ENCODE assay signal across 19 cellular contexts in the genomic region with DNA sequence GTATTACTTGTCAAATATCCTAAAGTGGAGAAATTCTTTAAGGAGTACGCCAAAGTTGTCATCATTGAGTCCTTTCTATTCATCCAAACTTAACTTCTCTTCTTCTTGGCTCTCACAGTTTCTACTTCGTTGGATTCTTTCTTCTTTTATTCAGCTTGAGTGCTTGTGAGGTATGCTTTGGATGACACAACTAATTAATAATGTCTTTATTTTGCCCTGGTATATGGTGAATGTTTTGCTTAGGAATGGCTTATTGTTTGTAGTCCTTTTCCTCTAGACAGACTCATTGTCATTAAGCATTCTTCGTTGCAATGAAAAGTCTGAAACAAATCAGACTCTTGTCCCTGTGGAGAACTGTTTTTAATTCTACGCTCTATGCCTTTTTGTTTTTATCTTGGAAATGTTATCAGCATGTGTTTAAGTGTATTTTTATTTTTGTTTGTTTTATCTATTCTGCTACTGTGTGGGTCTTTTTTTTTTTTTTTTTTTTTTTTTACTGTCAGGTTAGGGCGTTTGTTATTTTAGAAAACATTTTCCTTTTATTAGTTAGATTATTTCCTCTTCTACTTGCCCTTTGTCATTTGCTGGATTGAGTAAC.
A peak's percentile ranks its signal among the peaks of the same experiment; 100 is the strongest.
DNase-seq lines count a peak whose midpoint lies in the region; ATAC-seq and TF ChIP-seq lines count a peak whose summit lies in the region.
"Had no signal": no experiment of that assay in that cellular context is flagged by ENCODE, and none has a peak within 500 bp of the region (broad histone marks: within the 10 kb centered on the region; RNA-seq: fewer than 3 reads in every experiment).

No MANE protein-coding gene starts in this region.

- POLR2A ChIA-PET in HEK293T (lab: Yijun Ruan, JAX): no interaction called here

- TF ChIP-seq CTCF in epithelial cell of proximal tubule (conservative IDR thresholded peaks at IDR 0.05; ENCODE audit: low read depth, low read length) (no peak), neural progenitor cell (IDR thresholded peaks at IDR 0.05) (no peak), retinal pigment epithelial cell (conservative IDR thresholded peaks at IDR 0.05; ENCODE audit: low read depth, low read length) (no peak), lower leg skin (IDR thresholded peaks at IDR 0.05) (no peak)

- H3K4ac ChIP-seq in trophoblast cell (ENCODE audit: low read depth, low read length): no peak overlapping the region

- H3K4me3 ChIP-seq in epithelial cell of proximal tubule (ENCODE audit: low read depth, low read length) (no peak overlapping the region), neural progenitor cell (no peak overlapping the region), retinal pigment epithelial cell (ENCODE audit: low read length) (no peak overlapping the region), trophoblast cell (ENCODE audit: low read depth, low read length) (no peak overlapping the region), lower leg skin (ENCODE audit: low read depth, poor library complexity, severe bottlenecking) (no peak overlapping the region)
- H3K4me3 ChIP-seq: BLaER1 treated with 17β-estradiol and CSF1 and Interleukin-3, amounts not matched to agents 10 nM and 100 nM; GM12878 had no signal

- H3K79me2 ChIP-seq in neural progenitor cell (ENCODE audit: low read depth): no peaks in the 10 kb centered on the region
- no peaks in the 10 kb centered on the region for H3K79me2 ChIP-seq in trophoblast cell (ENCODE audit: control insufficient read depth, insufficient read depth, low read length, poor library complexity)

- H3K9ac ChIP-seq in neural progenitor cell (no peak overlapping the region), trophoblast cell (ENCODE audit: low read length) (no peak overlapping the region)
- H3K9ac ChIP-seq: BLaER1 treated with 17β-estradiol and CSF1 and Interleukin-3, amounts not matched to agents 10 nM and 100 nM had no signal

- H3K27me3 ChIP-seq in neural progenitor cell (no peaks in the 10 kb centered on the region), trophoblast cell (ENCODE audit: insufficient read depth, low read length) (no peaks in the 10 kb centered on the region)
- H3K27me3 ChIP-seq: BLaER1 treated with 17β-estradiol and CSF1 and Interleukin-3, amounts not matched to agents 10 nM and 100 nM had no signal

- H3K36me3 ChIP-seq in neural progenitor cell: no peaks in the 10 kb centered on the region
- H3K36me3 ChIP-seq in trophoblast cell (ENCODE audit: control insufficient read depth in 1 of 2, insufficient read depth in 2 of 2, low read length in 2 of 2): no peaks in the 10 kb centered on the region
- H3K36me3 ChIP-seq: BLaER1 treated with 17β-estradiol and CSF1 and Interleukin-3, amounts not matched to agents 10 nM and 100 nM had no signal

- H3K4me1 Mint-ChIP-seq in neural progenitor cell: peaks cover 13% of the 10 kb centered on the region
- H3K4me1 Mint-ChIP-seq: B cell, IgD-negative memory B cell had no signal

- no peak overlapping the region for H2BK120ac ChIP-seq in trophoblast cell (ENCODE audit: insufficient read depth, low read length, poor library complexity)

- H3K27me3 Mint-ChIP-seq in neural progenitor cell (ENCODE audit: insufficient read depth, low read depth): no peaks in the 10 kb centered on the region
- H3K27me3 Mint-ChIP-seq: B cell, IgD-negative memory B cell had no signal

- WGBS in trophoblast cell (ENCODE audit: extremely low coverage, insufficient coverage, insufficient read length): no CpG with 5 or more reads among the region's 5 CpGs
- WGBS in lower leg skin, 2 donors: 81 to 88% methylated on average over 5 of the region's 5 CpGs

- H3K36me3 Mint-ChIP-seq in neural progenitor cell: peaks cover 4% of the 10 kb centered on the region
- H3K36me3 Mint-ChIP-seq: CD8-positive, alpha-beta T cell; IgD-negative memory B cell had no signal

- H3K4me2 ChIP-seq in neural progenitor cell (peak overlapping the region; percentile 33), trophoblast cell (ENCODE audit: low read length) (no peak overlapping the region)
- H3K4me2 ChIP-seq: BLaER1 treated with 17β-estradiol and CSF1 and Interleukin-3, amounts not matched to agents 10 nM and 100 nM had no signal

- H2BK5ac ChIP-seq in trophoblast cell (ENCODE audit: low read depth, low read length, poor library complexity): no peak overlapping the region

- intact Hi-C loops in lower leg skin (cut with DNase I; ENCODE audit: low total_unique reads): no loop called here

- H4K20me1 ChIP-seq in neural progenitor cell (ENCODE audit: low read depth): no peaks in the 10 kb centered on the region
- H4K20me1 ChIP-seq: BLaER1 treated with 17β-estradiol and CSF1 and Interleukin-3, amounts not matched to agents 10 nM and 100 nM had no signal

- H4K91ac ChIP-seq in trophoblast cell (ENCODE audit: low read depth, low read length): no peak overlapping the region

- no peaks in the 10 kb centered on the region for H3K79me1 ChIP-seq in trophoblast cell (ENCODE audit: low read length)

- no peak overlapping the region for H2AFZ ChIP-seq in neural progenitor cell (replicated peaks)
- no peak overlapping the region for H2AFZ ChIP-seq in trophoblast cell (ENCODE audit: insufficient read depth, low read length, poor library complexity)

- H3F3A ChIP-seq in neural progenitor cell (ENCODE audit: low read depth): peaks cover 10% of the 10 kb centered on the region

- TF ChIP-seq POLR2A in lower leg skin (IDR thresholded peaks at IDR 0.05): no peak

- no peak overlapping the region for H3K23ac ChIP-seq in trophoblast cell (ENCODE audit: low read length)

- no peak for DNase-seq in HEK293T (ENCODE audit: extremely low spot score)
- peak; percentile 59 for DNase-seq in epithelial cell of proximal tubule (ENCODE audit: low read depth)
- peak; percentile 35 for DNase-seq in neural progenitor cell (ENCODE audit: low spot score)
- DNase-seq in retinal pigment epithelial cell (ENCODE audit: low read depth): peak; percentile 30
- DNase-seq in trophoblast cell: no peak
- DNase-seq in lower leg skin (ENCODE audit: low spot score in 2 of 2): no peak
- DNase-seq in left lobe of liver (ENCODE audit: low spot score): no peak
- DNase-seq: CD8-positive, alpha-beta T cell; DMS 273 treated with DMSO at 0.1 percent for 48 hours; DMS53; DND-41; EL; HCEC 1CT; HFFc6 had no signal

- no peak overlapping the region for H3K4me3 Mint-ChIP-seq in neural progenitor cell
- H3K4me3 Mint-ChIP-seq: B cell; CD8-positive, alpha-beta T cell; HFFc6; IgD-negative memory B cell had no signal

- no peak overlapping the region for H4K12ac ChIP-seq in trophoblast cell (ENCODE audit: low read depth, low read length)

- no peak overlapping the region for H4K8ac ChIP-seq in trophoblast cell (ENCODE audit: low read depth, low read length)

- H3K4me1 ChIP-seq in neural progenitor cell (peaks cover 28% of the 10 kb centered on the region), trophoblast cell (ENCODE audit: control insufficient read depth in 1 of 2, insufficient read depth in 2 of 2, low read length in 2 of 2) (no peaks in the 10 kb centered on the region)
- H3K4me1 ChIP-seq: BLaER1 treated with 17β-estradiol and CSF1 and Interleukin-3, amounts not matched to agents 10 nM and 100 nM had no signal

- no peak overlapping the region for H2AK5ac ChIP-seq in trophoblast cell (ENCODE audit: low read length)

- no peak overlapping the region for H2BK12ac ChIP-seq in trophoblast cell (ENCODE audit: low read length)

- no peak overlapping the region for H3K14ac ChIP-seq in trophoblast cell (ENCODE audit: low read length)

- H3K27ac ChIP-seq in neural progenitor cell (peak overlapping the region; percentile 87), trophoblast cell (ENCODE audit: low read depth, low read length) (no peak overlapping the region)
- H3K27ac ChIP-seq: BLaER1 treated with 17β-estradiol and CSF1 and Interleukin-3, amounts not matched to agents 10 nM and 100 nM had no signal

- H3K9me3 Mint-ChIP-seq in neural progenitor cell: peaks cover 5% of the 10 kb centered on the region

- peaks cover 4% of the 10 kb centered on the region for H3K9me3 ChIP-seq in neural progenitor cell (ENCODE audit: low read depth)
- H3K9me3 ChIP-seq in trophoblast cell (ENCODE audit: insufficient read depth, low read depth, low read length): no peaks in the 10 kb centered on the region

- no peak overlapping the region for H3K27ac Mint-ChIP-seq in neural progenitor cell
- H3K27ac Mint-ChIP-seq: B cell; CD8-positive, alpha-beta T cell; HFFc6; IgD-negative memory B cell had no signal

- ATAC-seq in left lobe of liver: no peak
- ATAC-seq: CD8-positive, alpha-beta T cell; GM12878; HepG2 had no signal

- CTCF ChIA-PET in HEK293T (lab: Yijun Ruan, JAX): no interaction called here

- no peak overlapping the region for H3K18ac ChIP-seq in trophoblast cell (ENCODE audit: low read length)

TF ChIP-seq in HEK293T, 16 proteins besides CTCF, POLR2A, EP300 and RAD21:
- TF ChIP-seq NFRKB (IDR thresholded peaks at IDR 0.05): no peak
- TF ChIP-seq ZNF384 (IDR thresholded peaks at IDR 0.05): peak; percentile 67

Comparison
In these comparisons a context has a peak if more than half of its experiments do, and no peak if none do; other contexts are left out.
1. DNase-seq: peak in epithelial cell of proximal tubule (single experiment), neural progenitor cell (single experiment) and retinal pigment epithelial cell (single experiment); none in HEK293T (single experiment), trophoblast cell (0 of 2), lower leg skin (0 of 2) and left lobe of liver (single experiment).